Comparison of ENCODE assay signal across 19 cellular contexts in genomic region chr4:142278663-142279062, GRCh38.
A peak's percentile ranks its signal among the peaks of the same experiment; 100 is the strongest.
DNase-seq lines count a peak whose midpoint lies in the region; ATAC-seq, FAIRE-seq and TF ChIP-seq lines count a peak whose summit lies in the region.
"Had no signal": no experiment of that assay in that cellular context is flagged by ENCODE, and none has a peak within 500 bp of the region (broad histone marks: within the 10 kb centered on the region; RNA-seq: fewer than 3 reads in every experiment).

No MANE protein-coding gene starts in this region.

- no peak for FAIRE-seq in GM12891 (lab: Jason Lieb, UNC)
- FAIRE-seq: D721Med had no signal

- no peak overlapping the region for H3K14ac ChIP-seq in trophoblast cell (ENCODE audit: low read length)

- BruUV-seq in PC-3 (replicated peaks; lab: Mats Ljungman, UMichigan), result no TSS peak

- DNase-seq in CD1c-positive myeloid dendritic cell (ENCODE audit: extremely low spot score) (peak; percentile 4), GM12891 (ENCODE audit: insufficient read length, low spot score) (no peak), PC-3 (peak; percentile 54), trophoblast cell (no peak), NCI-H2081 treated with DMSO at 0.1 percent for 48 hours (lab: John Stamatoyannopoulos, UW) (no peak)
- DNase-seq: CD8-positive, alpha-beta T cell; DND-41; GF-D8; H9; NCI-H1436 treated with DMSO at 0.1 percent for 48 hours; NCI-H2081; NCI-H526 had no signal

- TF ChIP-seq POLR2A in GM12891 (IDR thresholded peaks at IDR 0.05; ENCODE audit: low read depth, low read length), result no peak

- no peaks in the 10 kb centered on the region for H3K79me2 ChIP-seq in PC-3 (ENCODE audit: low read length)
- no peaks in the 10 kb centered on the region for H3K79me2 ChIP-seq in trophoblast cell (ENCODE audit: control insufficient read depth, insufficient read depth, low read length, poor library complexity)

- H4K91ac ChIP-seq in trophoblast cell (ENCODE audit: low read depth, low read length), result no peak overlapping the region

- peaks cover 25% of the 10 kb centered on the region for H3K4me1 ChIP-seq in PC-3 (ENCODE audit: insufficient read depth, low read length)
- H3K4me1 ChIP-seq in trophoblast cell (ENCODE audit: control insufficient read depth in 1 of 2, insufficient read depth in 2 of 2, low read length in 2 of 2), result no peaks in the 10 kb centered on the region

- no peak overlapping the region for H3K9ac ChIP-seq in PC-3 (ENCODE audit: low read length)
- no peak overlapping the region for H3K9ac ChIP-seq in trophoblast cell (ENCODE audit: low read length)

- H2BK120ac ChIP-seq in trophoblast cell (ENCODE audit: insufficient read depth, low read length, poor library complexity), result no peak overlapping the region

- H2AFZ ChIP-seq in PC-3 (ENCODE audit: low read length) (no peak overlapping the region), trophoblast cell (ENCODE audit: insufficient read depth, low read length, poor library complexity) (no peak overlapping the region)

- H3K27me3 ChIP-seq in PC-3 (ENCODE audit: low read length) (no peaks in the 10 kb centered on the region), trophoblast cell (ENCODE audit: insufficient read depth, low read length) (no peaks in the 10 kb centered on the region)

- H3K9me3 ChIP-seq in PC-3 (ENCODE audit: low read length) (no peaks in the 10 kb centered on the region), trophoblast cell (ENCODE audit: insufficient read depth, low read depth, low read length) (no peaks in the 10 kb centered on the region)

- H3K36me3 ChIP-seq in PC-3 (ENCODE audit: low read depth, low read length) (no peaks in the 10 kb centered on the region), trophoblast cell (ENCODE audit: control insufficient read depth in 1 of 2, insufficient read depth in 2 of 2, low read length in 2 of 2) (no peaks in the 10 kb centered on the region)

- no peak overlapping the region for H2BK12ac ChIP-seq in trophoblast cell (ENCODE audit: low read length)

- no peak overlapping the region for H3K23ac ChIP-seq in trophoblast cell (ENCODE audit: low read length)

- H3K27ac ChIP-seq in PC-3 (ENCODE audit: low read length), result no peak overlapping the region
- H3K27ac ChIP-seq in trophoblast cell (ENCODE audit: low read depth, low read length), result no peak overlapping the region
- H3K27ac ChIP-seq: SK-N-MC had no signal

- H4K8ac ChIP-seq in trophoblast cell (ENCODE audit: low read depth, low read length), result no peak overlapping the region

- peaks cover 31% of the 10 kb centered on the region for H3K36me3 Mint-ChIP-seq in activated T-helper 17 cell treated with anti-CD3 and anti-CD28 coated beads, Interleukin-2, amount 50 U/mL, for 72 hours (ENCODE audit: low read depth)

- ATAC-seq in PC-3 (no peak), esophagus mucosa (peak; percentile 52)
- ATAC-seq in activated T-helper 17 cell treated with anti-CD3 and anti-CD28 coated beads, Interleukin-2, amount 50 U/mL, for 72 hours (replicated peaks), result no peak
- ATAC-seq: CD8-positive, alpha-beta T cell; Right ventricle myocardium inferior had no signal

- H3K4me3 ChIP-seq in PC-3 (ENCODE audit: low read length), result no peak overlapping the region
- H3K4me3 ChIP-seq in trophoblast cell (ENCODE audit: low read depth, low read length), result no peak overlapping the region
- H3K4me3 ChIP-seq: SK-N-MC had no signal

- peaks cover 32% of the 10 kb centered on the region for H3K4me1 Mint-ChIP-seq in activated T-helper 17 cell treated with anti-CD3 and anti-CD28 coated beads, Interleukin-2, amount 50 U/mL, for 72 hours
- H3K4me1 Mint-ChIP-seq: B cell, H9, IgD-negative memory B cell had no signal

- H3K9me2 ChIP-seq in PC-3 (replicated peaks; ENCODE audit: low read length), result no peaks in the 10 kb centered on the region

- no peaks in the 10 kb centered on the region for H3K9me3 Mint-ChIP-seq in activated T-helper 17 cell treated with anti-CD3 and anti-CD28 coated beads, Interleukin-2, amount 50 U/mL, for 72 hours
- H3K9me3 Mint-ChIP-seq: CD8-positive, alpha-beta T cell; H9; IgD-negative memory B cell had no signal

- no peak overlapping the region for H2BK5ac ChIP-seq in trophoblast cell (ENCODE audit: low read depth, low read length, poor library complexity)

- H4K12ac ChIP-seq in trophoblast cell (ENCODE audit: low read depth, low read length), result no peak overlapping the region

- H2AK5ac ChIP-seq in trophoblast cell (ENCODE audit: low read length), result no peak overlapping the region

- H3K4me2 ChIP-seq in PC-3 (ENCODE audit: low read length) (no peak overlapping the region), trophoblast cell (ENCODE audit: low read length) (no peak overlapping the region)

- no peak overlapping the region for H3K27ac Mint-ChIP-seq in activated T-helper 17 cell treated with anti-CD3 and anti-CD28 coated beads, Interleukin-2, amount 50 U/mL, for 72 hours
- H3K27ac Mint-ChIP-seq: B cell; CD8-positive, alpha-beta T cell; H9; IgD-negative memory B cell had no signal

- no peaks in the 10 kb centered on the region for H4K20me1 ChIP-seq in PC-3 (ENCODE audit: low read length)

- intact Hi-C loops in PC-3 (cut with micrococcal nuclease), result loop anchor here (5.0 kb wide), 1 partner anchor 136 kb away; no protein-coding TSS in a partner anchor

- H3K4me3 Mint-ChIP-seq in activated T-helper 17 cell treated with anti-CD3 and anti-CD28 coated beads, Interleukin-2, amount 50 U/mL, for 72 hours, result no peak overlapping the region
- H3K4me3 Mint-ChIP-seq: B cell; CD8-positive, alpha-beta T cell; H9; IgD-negative memory B cell had no signal

- CTCF ChIA-PET in PC-3 (lab: Charles Lee), result no interaction called here

- H3K18ac ChIP-seq in trophoblast cell (ENCODE audit: low read length), result no peak overlapping the region

- POLR2A ChIA-PET in PC-3 (lab: Charles Lee; ENCODE audit: unreplicated experiment), result no interaction called here

- H3F3A ChIP-seq in PC-3 (ENCODE audit: low read length, unreplicated experiment), result no peaks in the 10 kb centered on the region

- H3K4ac ChIP-seq in trophoblast cell (ENCODE audit: low read depth, low read length), result no peak overlapping the region

- no peaks in the 10 kb centered on the region for H3K79me1 ChIP-seq in trophoblast cell (ENCODE audit: low read length)

- no peak for TF ChIP-seq CTCF in PC-3 (conservative IDR thresholded peaks at IDR 0.05; ENCODE audit: low read depth, low read length)

- no peaks in the 10 kb centered on the region for H3K27me3 Mint-ChIP-seq in activated T-helper 17 cell treated with anti-CD3 and anti-CD28 coated beads, Interleukin-2, amount 50 U/mL, for 72 hours
- H3K27me3 Mint-ChIP-seq: B cell, IgD-negative memory B cell had no signal

TF ChIP-seq in GM12891, 5 proteins besides CTCF, POLR2A, EP300 and RAD21:
- TF ChIP-seq SPI1 (IDR thresholded peaks at IDR 0.05; ENCODE audit: low read depth, low read length) (peak; percentile 42; the same call in 1 of the 2 replicates), PAX5 (IDR thresholded peaks at IDR 0.05; ENCODE audit: insufficient read depth, low read length, severe bottlenecking) (no peak)

Comparison
In these comparisons a context has a peak if more than half of its experiments do, and no peak if none do; other contexts are left out.
1. DNase-seq: peak in CD1c-positive myeloid dendritic cell (single experiment) and PC-3 (single experiment); none in GM12891 (single experiment), trophoblast cell (0 of 2) and NCI-H2081 treated with DMSO at 0.1 percent for 48 hours (single experiment).